ENCODE assay signal across 2 cellular contexts in genomic region chr9:135573124-135573523, GRCh38.
TF ChIP-seq lines count a peak whose summit lies in the region.

No MANE protein-coding gene starts in this region.

TF ChIP-seq in HEK293, 187 proteins besides CTCF, POLR2A, EP300 and RAD21:
- no peak for TF ChIP-seq ZSCAN5A (tag by site-specific recombination; IDR thresholded peaks at IDR 0.05)
- TF ChIP-seq ZNF140 (tag by site-specific recombination; IDR thresholded peaks at IDR 0.05) = no peak
- TF ChIP-seq ZNF433 (tag by site-specific recombination; IDR thresholded peaks at IDR 0.05; ENCODE audit: low read depth) = 0 out of 2 replicates have a peak, but pooled peaks have one; percentile 4
- TF ChIP-seq ZBTB17 (tag by site-specific recombination; IDR thresholded peaks at IDR 0.05) = peak; percentile 44; the same call in 1 of the 2 replicates
- peak; percentile 94 for TF ChIP-seq ZNF366 (tag by site-specific recombination; conservative IDR thresholded peaks at IDR 0.05)
- TF ChIP-seq ZNF518A (tag by site-specific recombination; conservative IDR thresholded peaks at IDR 0.05; ENCODE audit: low read depth) = no peak
- TF ChIP-seq ZNF155 (tag by site-specific recombination; IDR thresholded peaks at IDR 0.05) = no peak
- 0 out of 2 replicates have a peak, but pooled peaks have one; percentile 24 for TF ChIP-seq ZNF248 (tag by site-specific recombination; IDR thresholded peaks at IDR 0.05)
TF ChIP-seq in HEK293: peak in this region for 4.

TF ChIP-seq in K562, 482 proteins besides CTCF, POLR2A, EP300 and RAD21:
- no peak for TF ChIP-seq SLC30A9 (CRISPR knock-in tag; IDR thresholded peaks at IDR 0.05)
- TF ChIP-seq MTA3 (IDR thresholded peaks at IDR 0.05; ENCODE audit: borderline replicate concordance) = no peak
- TF ChIP-seq TCFL5 (CRISPR knock-in tag; conservative IDR thresholded peaks at IDR 0.05) = no peak
- no peak for TF ChIP-seq POLR2AphosphoS2 (IDR thresholded peaks at IDR 0.05; ENCODE audit: low read length)
- TF ChIP-seq CEBPZ (IDR thresholded peaks at IDR 0.05; ENCODE audit: borderline replicate concordance, low read depth, low read length) = no peak
- TF ChIP-seq ZBTB26 (CRISPR knock-in tag; IDR thresholded peaks at IDR 0.05) = peak; percentile 17; the same call in 1 of the 2 replicates
